1 cellular context compared by ENCODE assay signal in genomic region chr1:12161662-12162458, GRCh38.
TF ChIP-seq lines count a peak whose summit lies in the region.

No MANE protein-coding gene starts in this region.

TF ChIP-seq in SK-N-SH, 30 proteins besides CTCF, POLR2A, EP300 and RAD21 (continued from another document):
- TF ChIP-seq, protein P1, sequence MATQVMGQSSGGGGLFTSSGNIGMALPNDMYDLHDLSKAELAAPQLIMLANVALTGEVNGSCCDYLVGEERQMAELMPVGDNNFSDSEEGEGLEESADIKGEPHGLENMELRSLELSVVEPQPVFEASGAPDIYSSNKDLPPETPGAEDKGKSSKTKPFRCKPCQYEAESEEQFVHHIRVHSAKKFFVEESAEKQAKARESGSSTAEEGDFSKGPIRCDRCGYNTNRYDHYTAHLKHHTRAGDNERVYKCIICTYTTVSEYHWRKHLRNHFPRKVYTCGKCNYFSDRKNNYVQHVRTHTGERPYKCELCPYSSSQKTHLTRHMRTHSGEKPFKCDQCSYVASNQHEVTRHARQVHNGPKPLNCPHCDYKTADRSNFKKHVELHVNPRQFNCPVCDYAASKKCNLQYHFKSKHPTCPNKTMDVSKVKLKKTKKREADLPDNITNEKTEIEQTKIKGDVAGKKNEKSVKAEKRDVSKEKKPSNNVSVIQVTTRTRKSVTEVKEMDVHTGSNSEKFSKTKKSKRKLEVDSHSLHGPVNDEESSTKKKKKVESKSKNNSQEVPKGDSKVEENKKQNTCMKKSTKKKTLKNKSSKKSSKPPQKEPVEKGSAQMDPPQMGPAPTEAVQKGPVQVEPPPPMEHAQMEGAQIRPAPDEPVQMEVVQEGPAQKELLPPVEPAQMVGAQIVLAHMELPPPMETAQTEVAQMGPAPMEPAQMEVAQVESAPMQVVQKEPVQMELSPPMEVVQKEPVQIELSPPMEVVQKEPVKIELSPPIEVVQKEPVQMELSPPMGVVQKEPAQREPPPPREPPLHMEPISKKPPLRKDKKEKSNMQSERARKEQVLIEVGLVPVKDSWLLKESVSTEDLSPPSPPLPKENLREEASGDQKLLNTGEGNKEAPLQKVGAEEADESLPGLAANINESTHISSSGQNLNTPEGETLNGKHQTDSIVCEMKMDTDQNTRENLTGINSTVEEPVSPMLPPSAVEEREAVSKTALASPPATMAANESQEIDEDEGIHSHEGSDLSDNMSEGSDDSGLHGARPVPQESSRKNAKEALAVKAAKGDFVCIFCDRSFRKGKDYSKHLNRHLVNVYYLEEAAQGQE (IDR thresholded peaks at IDR 0.05; ENCODE audit: low read depth, low read length), result no peak
- TF ChIP-seq CHD2 (IDR thresholded peaks at IDR 0.05; ENCODE audit: low read length, partially characterized antibody) (no peak), TEAD4 (IDR thresholded peaks at IDR 0.05; ENCODE audit: borderline replicate concordance, insufficient read depth) (no peak), TCF12 (IDR thresholded peaks at IDR 0.05) (peak; percentile 42; the same call in 1 of the 2 replicates), RCOR1 (IDR thresholded peaks at IDR 0.05; ENCODE audit: low read length) (no peak), NRF1 (IDR thresholded peaks at IDR 0.05; ENCODE audit: low read depth, low read length) (no peak), MEF2A (IDR thresholded peaks at IDR 0.05; ENCODE audit: borderline replicate concordance, low read depth) (no peak)
- TF ChIP-seq, protein P2, sequence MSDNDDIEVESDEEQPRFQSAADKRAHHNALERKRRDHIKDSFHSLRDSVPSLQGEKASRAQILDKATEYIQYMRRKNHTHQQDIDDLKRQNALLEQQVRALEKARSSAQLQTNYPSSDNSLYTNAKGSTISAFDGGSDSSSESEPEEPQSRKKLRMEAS (IDR thresholded peaks at IDR 0.05; ENCODE audit: low read depth), result 0 out of 2 replicates have a peak, but pooled peaks have one; percentile 27
